ENCODE assay signal across 25 cellular contexts in the genomic region with DNA sequence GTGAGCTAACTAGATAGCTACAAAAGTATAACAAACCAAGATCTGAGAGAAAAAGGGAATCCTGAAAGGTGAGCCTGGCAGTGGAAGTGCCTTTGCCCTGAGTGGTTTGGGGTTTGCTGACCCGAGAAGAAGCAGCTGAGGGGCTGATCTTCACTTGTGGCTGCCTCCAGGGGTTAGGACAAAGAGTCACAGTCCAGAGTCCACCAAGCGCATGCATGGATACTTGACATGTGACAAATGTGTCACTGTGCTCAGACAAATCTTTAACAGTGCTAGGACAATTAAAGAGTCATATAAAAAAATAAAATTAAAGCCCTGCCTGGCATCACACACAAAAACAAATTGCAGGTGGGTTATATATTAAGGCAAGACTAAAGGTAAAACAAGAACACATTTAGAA.
"Had no signal": no experiment of that assay in that cellular context is flagged by ENCODE, and none has a peak within 500 bp of the region (broad histone marks: within the 10 kb centered on the region; RNA-seq: fewer than 3 reads in every experiment).

No MANE protein-coding gene starts in this region.

- H3K4me2 ChIP-seq: smooth muscle cell had no signal

- H3K27ac ChIP-seq: left ventricle myocardium inferior, lower lobe of right lung, ovary, right atrium auricular region, sigmoid colon, stomach, testis, thyroid gland, upper lobe of right lung had no signal

- H3K27ac Mint-ChIP-seq: naive thymus-derived CD4-positive, alpha-beta T cell; natural killer cell treated with Interleukin-12 subunit alpha and Interleukin-12 subunit beta and Interleukin-15 and Interleukin-18, amount 100 ng/mL, for 72 hours; progenitor cell of endocrine pancreas; stimulated activated memory B cell treated with anti-CD40 and anti-IgM and Interleukin-4, amounts not matched to agents 10 μg/mL and 1 μg/mL and 100 μg/mL, for 72 hours had no signal

- H3K9me3 ChIP-seq: left ventricle myocardium inferior, lower lobe of right lung, ovary, right atrium auricular region, sigmoid colon, testis, thyroid gland, upper lobe of right lung had no signal

- H3K36me3 Mint-ChIP-seq: natural killer cell treated with Interleukin-12 subunit alpha and Interleukin-12 subunit beta and Interleukin-15 and Interleukin-18, amount 100 ng/mL, for 72 hours; stimulated activated memory B cell treated with anti-CD40 and anti-IgM and Interleukin-4, amounts not matched to agents 10 μg/mL and 1 μg/mL and 100 μg/mL, for 72 hours had no signal

- H3K4me3 ChIP-seq: left ventricle myocardium inferior, lower lobe of right lung, ovary, right atrium auricular region, sigmoid colon, smooth muscle cell, stomach, testis, thyroid gland, upper lobe of right lung had no signal

- DNase-seq: head of caudate nucleus; islet precursor cell; left ventricle myocardium inferior; lower lobe of right lung; mammary epithelial cell; mesenchymal stem cell; naive thymus-derived CD4-positive, alpha-beta T cell; ovary; sigmoid colon; stimulated activated CD4-positive, alpha-beta T cell treated with anti-CD3 and anti-CD28 coated beads, Interleukin-1b, Interleukin-23, amount 100 ng/mL, for 48 hours; stimulated activated CD4-positive, alpha-beta T cell treated with anti-CD3 and anti-CD28 coated beads, Interleukin-2, amount 100 ng/mL, for 48 hours; stimulated activated CD4-positive, alpha-beta T cell treated with anti-CD3 and anti-CD28 coated beads, Interleukin-4, amount 100 ng/mL, for 4 hours; stimulated activated CD8-positive, alpha-beta memory T cell treated with anti-CD3 and anti-CD28 coated beads, Interleukin-4, amount 100 ng/mL, for 48 hours; stimulated activated naive CD4-positive, alpha-beta T cell treated with Interleukin-2 at 50 U/mL for 16 hours; stomach; testis; thyroid gland; trophoblast cell; upper lobe of right lung had no signal

- H3K27me3 Mint-ChIP-seq: progenitor cell of endocrine pancreas; stimulated activated memory B cell treated with anti-CD40 and anti-IgM and Interleukin-4, amounts not matched to agents 10 μg/mL and 1 μg/mL and 100 μg/mL, for 72 hours had no signal

- H3K36me3 ChIP-seq: left ventricle myocardium inferior, lower lobe of right lung, ovary, right atrium auricular region, sigmoid colon, stomach, thyroid gland, upper lobe of right lung had no signal

- H3K4me1 ChIP-seq: left ventricle myocardium inferior, lower lobe of right lung, right atrium auricular region, sigmoid colon, stomach, testis, thyroid gland, upper lobe of right lung had no signal

- ATAC-seq: lower lobe of right lung; naive thymus-derived CD4-positive, alpha-beta T cell; natural killer cell treated with Interleukin-12 subunit alpha and Interleukin-12 subunit beta and Interleukin-15 and Interleukin-18, amount 100 ng/mL, for 72 hours; stimulated activated memory B cell treated with anti-CD40 and anti-IgM and Interleukin-4, amounts not matched to agents 10 μg/mL and 1 μg/mL and 100 μg/mL, for 72 hours; upper lobe of right lung had no signal

- H3K4me3 Mint-ChIP-seq: naive thymus-derived CD4-positive, alpha-beta T cell; natural killer cell treated with Interleukin-12 subunit alpha and Interleukin-12 subunit beta and Interleukin-15 and Interleukin-18, amount 100 ng/mL, for 72 hours; stimulated activated memory B cell treated with anti-CD40 and anti-IgM and Interleukin-4, amounts not matched to agents 10 μg/mL and 1 μg/mL and 100 μg/mL, for 72 hours had no signal

- H3K27me3 ChIP-seq: ovary, right atrium auricular region, sigmoid colon, stomach, testis, thyroid gland, upper lobe of right lung had no signal

- H3K4me1 Mint-ChIP-seq: naive thymus-derived CD4-positive, alpha-beta T cell; stimulated activated memory B cell treated with anti-CD40 and anti-IgM and Interleukin-4, amounts not matched to agents 10 μg/mL and 1 μg/mL and 100 μg/mL, for 72 hours had no signal

- H3K9me3 Mint-ChIP-seq: natural killer cell treated with Interleukin-12 subunit alpha and Interleukin-12 subunit beta and Interleukin-15 and Interleukin-18, amount 100 ng/mL, for 72 hours had no signal

- FAIRE-seq: urothelium cell line had no signal
